1 cellular context compared by ENCODE assay signal in genomic region chr7:90597527-90597871, GRCh38.
TF ChIP-seq lines count a peak whose summit lies in the region.

No MANE protein-coding gene starts in this region.

TF ChIP-seq in WTC11, 78 proteins besides CTCF, POLR2A, EP300 and RAD21 (continued from another document):
- no peak for TF ChIP-seq PREB (CRISPR knock-in tag; IDR thresholded peaks at IDR 0.05; ENCODE audit: borderline replicate concordance)
- TF ChIP-seq MYBL2 (CRISPR knock-in tag; IDR thresholded peaks at IDR 0.05): no peak
- TF ChIP-seq ATF3 (CRISPR knock-in tag; conservative IDR thresholded peaks at IDR 0.05): no peak
- TF ChIP-seq GTF2I (CRISPR knock-in tag; conservative IDR thresholded peaks at IDR 0.05): no peak
- no peak for TF ChIP-seq MAX (CRISPR knock-in tag; IDR thresholded peaks at IDR 0.05)
- no peak for TF ChIP-seq PRDM15 (CRISPR knock-in tag; IDR thresholded peaks at IDR 0.05)
- TF ChIP-seq ZNF281 (CRISPR knock-in tag; IDR thresholded peaks at IDR 0.05): no peak
TF ChIP-seq in WTC11: peak in this region for 0.
